9 cellular contexts compared by ENCODE assay signal in the genomic region with DNA sequence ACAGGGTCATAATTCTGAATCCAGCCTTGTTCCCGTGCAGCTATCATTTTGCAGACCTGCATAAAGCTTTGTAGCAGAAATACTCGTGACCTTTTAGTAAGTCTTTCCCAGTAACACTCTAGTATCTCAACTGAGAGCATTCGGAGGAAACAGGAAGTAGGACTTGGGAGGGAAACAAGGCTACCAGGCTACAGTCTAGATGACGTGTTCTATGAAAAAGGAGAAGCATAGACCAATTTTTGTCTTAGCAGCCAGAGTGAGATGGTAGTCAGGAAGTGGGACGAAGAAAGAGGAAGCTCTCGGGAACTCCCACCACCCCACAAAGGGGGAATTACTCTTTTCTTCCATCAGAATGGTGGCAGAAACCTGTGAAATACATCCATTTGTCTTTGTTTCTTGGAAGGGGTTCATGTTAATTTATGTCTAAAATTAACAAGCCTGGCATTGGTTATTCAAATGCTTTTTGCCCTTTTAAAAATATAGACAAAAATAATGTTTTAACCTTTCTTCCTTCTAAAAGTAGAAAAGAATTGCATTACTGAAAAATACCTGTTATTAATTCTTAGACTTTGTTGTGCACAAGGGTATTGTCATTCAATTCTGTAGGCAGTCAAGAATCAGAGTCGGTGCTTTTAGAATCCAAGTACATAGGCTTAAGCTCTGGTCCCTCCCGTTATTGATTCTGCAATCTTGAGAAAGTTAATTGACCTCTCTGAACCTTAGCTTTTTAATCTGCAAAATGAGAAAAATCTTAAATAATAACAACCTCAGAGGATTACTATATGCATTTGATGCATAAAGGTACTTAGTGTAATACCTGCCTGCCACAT. TPM values are rescaled to one million over a fixed set of nuclear protein-coding genes. Genes with fewer than 3 reads are reported as not detected.
DNase-seq lines count a peak whose midpoint lies in the region; ATAC-seq and TF ChIP-seq lines count a peak whose summit lies in the region.
"Had no signal": no experiment of that assay in that cellular context is flagged by ENCODE, and none has a peak within 500 bp of the region (broad histone marks: within the 10 kb centered on the region; RNA-seq: fewer than 3 reads in every experiment).

No MANE protein-coding gene starts in this region.

- no peaks in the 10 kb centered on the region for H3K36me3 ChIP-seq in thyroid gland

- peak in 1 of 2 donors; percentile 5 for TF ChIP-seq POLR2A in thyroid gland (IDR thresholded peaks at IDR 0.05)

- DNase-seq in NOMO-1 treated with DMSO at 0.1 percent for 48 hours (lab: John Stamatoyannopoulos, UW; ENCODE audit: unreplicated experiment) (peak; percentile 100), globus pallidus (ENCODE audit: low spot score) (peak; percentile 64), thyroid gland (no peak), amniotic stem cell (lab: John Stamatoyannopoulos, UW) (no peak)
- DNase-seq in activated CD4-positive, alpha-beta T cell treated with anti-CD3 and anti-CD28 coated beads for 1 hour, result no peak
- no peak for DNase-seq in NK-92 treated with Interleukin-12 subunit alpha and Interleukin-12 subunit beta, amount 100 ng/mL, for 24 hours (lab: John Stamatoyannopoulos, UW)

- no peak for TF ChIP-seq CTCF in thyroid gland (IDR thresholded peaks at IDR 0.05)

- peak overlapping the region in 2 of 3 donors; percentile 18 to 41 for H3K27ac ChIP-seq in thyroid gland
- H3K27ac ChIP-seq: KMS-11 had no signal

- H3K4me1 ChIP-seq in thyroid gland, result no peaks in the 10 kb centered on the region

- no peaks in the 10 kb centered on the region for H3K9me3 ChIP-seq in thyroid gland

- H3K4me3 ChIP-seq in thyroid gland (replicated peaks in 1 of 3), result no peak overlapping the region

- ATAC-seq in GM18519 (IDR thresholded peaks at IDR 0.05; ENCODE audit: low FRiP score, unreplicated experiment), result peak; percentile 90
- ATAC-seq in HG02623 (IDR thresholded peaks at IDR 0.05; ENCODE audit: unreplicated experiment), result peak; percentile 82

- intact Hi-C loops in thyroid gland (cut with DNase I), result no loop called here

- WGBS in thyroid gland, 2 donors, result 66 to 71% methylated on average over 8 of the region's 8 CpGs

- H3K27me3 ChIP-seq in thyroid gland, result no peaks in the 10 kb centered on the region

RNA-seq across cellular contexts. Expression of gene SUCNR1, which starts 1.6 kb away (rescaled TPM):
- total RNA-seq in thyroid gland, result 10 to 100 TPM in 2 of 4 donors, 1 to 10 TPM in 2; 9.0 to 12.4 (median 10.4) TPM

RNA-seq across cellular contexts. Expression of gene AADAC, which starts 57.9 kb away (rescaled TPM):
- total RNA-seq in thyroid gland, result not detected

Comparison
In these comparisons a context has a peak if more than half of its experiments do, and no peak if none do; other contexts are left out.
1. DNase-seq: peak in NOMO-1 treated with DMSO at 0.1 percent for 48 hours (single experiment) and globus pallidus (single experiment); none in thyroid gland (0 of 2), activated CD4-positive, alpha-beta T cell treated with anti-CD3 and anti-CD28 coated beads for 1 hour (single experiment), amniotic stem cell (single experiment) and NK-92 treated with Interleukin-12 subunit alpha and Interleukin-12 subunit beta, amount 100 ng/mL, for 24 hours (single experiment).